Comparison of ENCODE assay signal across 1 cellular context in genomic region chr6:43992783-43993505, GRCh38.
A peak's percentile ranks its signal among the peaks of the same experiment; 100 is the strongest.
TF ChIP-seq lines count a peak whose summit lies in the region.

No MANE protein-coding gene starts in this region.

TF ChIP-seq in HepG2, 621 proteins besides CTCF, POLR2A, EP300 and RAD21 (continued from another document):
- TF ChIP-seq ZNF687 (CRISPR knock-in tag; IDR thresholded peaks at IDR 0.05) (peak; percentile 40), KLF11 (CRISPR knock-in tag; IDR thresholded peaks at IDR 0.05) (no peak), ZNF678 (CRISPR knock-in tag; IDR thresholded peaks at IDR 0.05) (no peak), TMF1 (CRISPR knock-in tag; IDR thresholded peaks at IDR 0.05; ENCODE audit: low read depth) (no peak), ZNF263 (CRISPR knock-in tag; IDR thresholded peaks at IDR 0.05) (0 out of 2 replicates have a peak, but pooled peaks have one; percentile 6), ZSCAN21 (CRISPR knock-in tag; IDR thresholded peaks at IDR 0.05; ENCODE audit: borderline replicate concordance) (0 out of 2 replicates have a peak, but pooled peaks have one; percentile 15), ZNF768 (CRISPR knock-in tag; IDR thresholded peaks at IDR 0.05) (peak; percentile 86)
TF ChIP-seq in HepG2: peak in this region for 5.
